ENCODE assay signal across 22 cellular contexts in genomic region chr22:19635644-19636043, GRCh38.
DNase-seq lines count a peak whose midpoint lies in the region; ATAC-seq, FAIRE-seq and TF ChIP-seq lines count a peak whose summit lies in the region.
"Had no signal": no experiment of that assay in that cellular context is flagged by ENCODE, and none has a peak within 500 bp of the region (broad histone marks: within the 10 kb centered on the region; RNA-seq: fewer than 3 reads in every experiment).

No MANE protein-coding gene starts in this region.

- H3K9me3 Mint-ChIP-seq in endodermal cell (no peaks in the 10 kb centered on the region), osteocyte (ENCODE audit: unreplicated experiment) (no peaks in the 10 kb centered on the region)

- H3K9ac ChIP-seq in HepG2 (ENCODE audit: insufficient read depth, low read depth, low read length) (no peak overlapping the region), endodermal cell (ENCODE audit: extremely low read depth, low read length, poor library complexity, severe bottlenecking) (no peak overlapping the region)

- in situ Hi-C loops in HepG2 (cut with HindIII; ENCODE audit: extremely low pct_ligation_motif_present, low pct_unique_long_range_greater_than_20kb) = loop anchor here (10.0 kb wide), 1 partner anchor 341 kb away; the partner anchor contains the start of gene CLTCL1

- no peak for DNase-seq in HepG2 (ENCODE audit: low spot score)
- no peak for DNase-seq in right lobe of liver
- DNase-seq in endodermal cell = peak; percentile 13
- DNase-seq in osteocyte (ENCODE audit: extremely low spot score, unreplicated experiment) = peak; percentile 27
- no peak for DNase-seq in urothelium cell line (ENCODE audit: low spot score)
- DNase-seq in testis = no peak
- DNase-seq in H54 (ENCODE audit: insufficient read length, low spot score) = no peak
- DNase-seq: 8988T; ACHN; C1 segment of cervical spinal cord; Calu3; CD4-positive, alpha-beta memory T cell; COR-L47; DMS53; DMS79 treated with DMSO at 0.1 percent for 48 hours; GF-D8; GOT3; H7; HCEC 1CT had no signal

- no peak overlapping the region for H3K4me3 ChIP-seq in HepG2 (replicated peaks in 1 of 3; ENCODE audit: insufficient read depth in 1 of 3, low read depth in 2 of 3, low read length in 3 of 3)
- H3K4me3 ChIP-seq in right lobe of liver = no peak overlapping the region
- H3K4me3 ChIP-seq in endodermal cell (ENCODE audit: low read length) = no peak overlapping the region
- H3K4me3 ChIP-seq in testis = no peak overlapping the region
- H3K4me3 ChIP-seq: A549 had no signal

- H3K79me2 ChIP-seq in HepG2 (ENCODE audit: insufficient read depth, low read length) = no peaks in the 10 kb centered on the region

- H3K4me1 ChIP-seq in HepG2 (ENCODE audit: insufficient read depth, low read length) (peaks cover 12% of the 10 kb centered on the region; the same call in 1 of the 2 replicates), right lobe of liver (no peaks in the 10 kb centered on the region), endodermal cell (ENCODE audit: control insufficient read depth, insufficient read depth, low read length) (no peaks in the 10 kb centered on the region), testis (no peaks in the 10 kb centered on the region)
- H3K4me1 ChIP-seq: A549 had no signal

- H3K27ac ChIP-seq in HepG2 (ENCODE audit: extremely low read length, insufficient read depth, low read length) (no peak overlapping the region), right lobe of liver (no peak overlapping the region), endodermal cell (ENCODE audit: low read depth, low read length) (no peak overlapping the region), testis (no peak overlapping the region)
- H3K27ac ChIP-seq: A549 had no signal

- TF ChIP-seq POLR2A in HepG2 (IDR thresholded peaks at IDR 0.05; ENCODE audit: insufficient read depth in 1 of 2, low read depth in 2 of 2, low read length in 2 of 2) (no peak), right lobe of liver (IDR thresholded peaks at IDR 0.05) (no peak), testis (IDR thresholded peaks at IDR 0.05) (no peak), H54 (IDR thresholded peaks at IDR 0.05; ENCODE audit: low read depth, low read length) (no peak)

- H3K4me2 ChIP-seq in HepG2 (ENCODE audit: low read depth, low read length) = no peak overlapping the region
- H3K4me2 ChIP-seq: A549 had no signal

- TF ChIP-seq RAD21 in HepG2 (CRISPR knock-in tag; IDR thresholded peaks at IDR 0.05) = no peak

- TF ChIP-seq EP300 in HepG2 (IDR thresholded peaks at IDR 0.05; ENCODE audit: low read depth in 2 of 2, low read length in 2 of 2) = no peak
- TF ChIP-seq EP300 in HepG2 (CRISPR knock-in tag; IDR thresholded peaks at IDR 0.05; ENCODE audit: borderline replicate concordance) = no peak

- intact Hi-C loops in HepG2 (cut with micrococcal nuclease; ENCODE audit: unreplicated experiment) = loop anchor here (10.0 kb wide), 1 partner anchor 161 kb away; the partner anchor contains the start of genes CDC45 and UFD1
- intact Hi-C loops in right lobe of liver (cut with DNase I) = no loop called here
- intact Hi-C loops in testis (cut with DNase I; ENCODE audit: low total_unique reads) = loop anchor here (10.0 kb wide), 1 partner anchor 501 kb away; the partner anchor contains the start of gene TSSK2

- H4K20me1 ChIP-seq in HepG2 (ENCODE audit: insufficient read depth, low read length) = no peaks in the 10 kb centered on the region

- H3K4me1 Mint-ChIP-seq in endodermal cell (peaks cover 4% of the 10 kb centered on the region), osteocyte (ENCODE audit: unreplicated experiment) (peaks cover 7% of the 10 kb centered on the region)
- H3K4me1 Mint-ChIP-seq: CD4-positive, alpha-beta memory T cell had no signal

- peaks cover 2 to 32% of the 10 kb centered on the region in 2 experiments; a peak in 3 of 5 replicates for H3K27me3 ChIP-seq in HepG2 (ENCODE audit: control insufficient read depth in 1 of 2, insufficient read depth in 2 of 2, low read length in 2 of 2)
- H3K27me3 ChIP-seq in right lobe of liver = no peaks in the 10 kb centered on the region
- H3K27me3 ChIP-seq in endodermal cell (ENCODE audit: control insufficient read depth, insufficient read depth, low read length, poor library complexity, severe bottlenecking) = peaks cover 4% of the 10 kb centered on the region
- H3K27me3 ChIP-seq in testis = no peaks in the 10 kb centered on the region

- H3K4me3 Mint-ChIP-seq in endodermal cell (no peak overlapping the region), osteocyte (ENCODE audit: unreplicated experiment) (no peak overlapping the region)
- H3K4me3 Mint-ChIP-seq: CD4-positive, alpha-beta memory T cell had no signal

- 0% methylated on average over 3 of the region's 3 CpGs for WGBS in HepG2 (ENCODE audit: low lambda C conversion rate)
- 74% methylated on average over 3 of the region's 3 CpGs for WGBS in right lobe of liver (ENCODE audit: insufficient coverage, low coverage, low lambda C conversion rate, missing lambda C conversion rate)
- 89 to 94% methylated on average over 3 of the region's 3 CpGs for WGBS in endodermal cell (ENCODE audit: insufficient coverage in 1 of 2, insufficient read length in 1 of 2), 2 experiments
- 81 to 85% methylated on average over 3 of the region's 3 CpGs for WGBS in testis, 2 donors

- no peaks in the 10 kb centered on the region for H3K36me3 ChIP-seq in HepG2 (replicated peaks in 1 of 2; ENCODE audit: control insufficient read depth in 1 of 2, insufficient read depth in 2 of 2, low read length in 2 of 2)
- H3K36me3 ChIP-seq in right lobe of liver = no peaks in the 10 kb centered on the region
- no peaks in the 10 kb centered on the region for H3K36me3 ChIP-seq in endodermal cell (ENCODE audit: control insufficient read depth, insufficient read depth, low read length)
- H3K36me3 ChIP-seq in testis (ENCODE audit: low read depth, missing control alignments) = no peaks in the 10 kb centered on the region

- H3K36me3 Mint-ChIP-seq in endodermal cell (ENCODE audit: low read depth) (no peaks in the 10 kb centered on the region), osteocyte (ENCODE audit: unreplicated experiment) (no peaks in the 10 kb centered on the region)
- H3K36me3 Mint-ChIP-seq: CD4-positive, alpha-beta memory T cell had no signal

- FAIRE-seq in HepG2 (lab: Jason Lieb, UNC) (no peak), urothelium cell line (lab: Jason Lieb, UNC) (peak; percentile 68), H54 (lab: Jason Lieb, UNC) (no peak)
- FAIRE-seq: A549, GM12891 had no signal

- BruUV-seq in HepG2 (replicated peaks; lab: Mats Ljungman, UMichigan) = no TSS peak

- H3K9me3 ChIP-seq in HepG2 (ENCODE audit: low read length) (no peaks in the 10 kb centered on the region), right lobe of liver (no peaks in the 10 kb centered on the region), endodermal cell (ENCODE audit: control insufficient read depth, low read length) (no peaks in the 10 kb centered on the region), testis (no peaks in the 10 kb centered on the region)
- H3K9me3 ChIP-seq: A549 had no signal

- POLR2A ChIA-PET in HepG2 (lab: Yijun Ruan, JAX) = no interaction called here

- H3K27me3 Mint-ChIP-seq in endodermal cell (ENCODE audit: insufficient read depth) (peaks cover 2% of the 10 kb centered on the region), osteocyte (ENCODE audit: unreplicated experiment) (peaks cover 2% of the 10 kb centered on the region)

- no peak overlapping the region for H2AFZ ChIP-seq in HepG2 (ENCODE audit: low read length)

- H3K27ac Mint-ChIP-seq in endodermal cell = no peak overlapping the region
- no peak overlapping the region for H3K27ac Mint-ChIP-seq in osteocyte (ENCODE audit: unreplicated experiment)
- H3K27ac Mint-ChIP-seq: CD4-positive, alpha-beta memory T cell had no signal

- CTCF ChIA-PET in HepG2 (lab: Yijun Ruan, JAX; ENCODE audit: low intra/inter-chr PET ratio, low total read pairs) = no interaction called here

- no peak for TF ChIP-seq CTCF in HepG2 (CRISPR knock-in tag; IDR thresholded peaks at IDR 0.05)
- no peak for TF ChIP-seq CTCF in right lobe of liver (IDR thresholded peaks at IDR 0.05)
- TF ChIP-seq CTCF in endodermal cell (conservative IDR thresholded peaks at IDR 0.05) = no peak
- TF ChIP-seq CTCF in osteocyte (IDR thresholded peaks at IDR 0.05) = no peak
- no peak for TF ChIP-seq CTCF in testis (IDR thresholded peaks at IDR 0.05)

- ATAC-seq in HepG2 = no peak
- no peak for ATAC-seq in right lobe of liver
- ATAC-seq in GM18868 (IDR thresholded peaks at IDR 0.05; ENCODE audit: unreplicated experiment) = no peak
- ATAC-seq: A549 had no signal

TF ChIP-seq in HepG2, 621 proteins besides CTCF, POLR2A, EP300 and RAD21 (continues in another document):
- no peak for TF ChIP-seq ATF5 (CRISPR knock-in tag; IDR thresholded peaks at IDR 0.05; ENCODE audit: low read depth)
- no peak for TF ChIP-seq GATAD2A (CRISPR knock-in tag; IDR thresholded peaks at IDR 0.05)
- no peak for TF ChIP-seq ZNF543 (CRISPR knock-in tag; IDR thresholded peaks at IDR 0.05)
- no peak for TF ChIP-seq KDM4B (CRISPR knock-in tag; IDR thresholded peaks at IDR 0.05)
- TF ChIP-seq ZSCAN25 (CRISPR knock-in tag; IDR thresholded peaks at IDR 0.05) = no peak
- TF ChIP-seq MEIS2 (CRISPR knock-in tag; IDR thresholded peaks at IDR 0.05) = no peak
- TF ChIP-seq RAD51 (IDR thresholded peaks at IDR 0.05; ENCODE audit: borderline replicate concordance) = peak; percentile 51; the same call in 1 of the 2 replicates
- no peak for TF ChIP-seq MED8 (CRISPR knock-in tag; IDR thresholded peaks at IDR 0.05; ENCODE audit: insufficient replicate concordance)

Comparison
In these comparisons a context has a peak if more than half of its experiments do, and no peak if none do; other contexts are left out.
1. intact Hi-C loops: an anchor here in HepG2 (10.0 kb wide) and testis (10.0 kb wide); none called in right lobe of liver.
2. DNase-seq: peak in endodermal cell (single experiment) and osteocyte (single experiment); none in HepG2 (single experiment), right lobe of liver (0 of 3), urothelium cell line (single experiment), testis (single experiment) and H54 (single experiment).